Comparison of ENCODE assay signal across 8 cellular contexts in the genomic region with DNA sequence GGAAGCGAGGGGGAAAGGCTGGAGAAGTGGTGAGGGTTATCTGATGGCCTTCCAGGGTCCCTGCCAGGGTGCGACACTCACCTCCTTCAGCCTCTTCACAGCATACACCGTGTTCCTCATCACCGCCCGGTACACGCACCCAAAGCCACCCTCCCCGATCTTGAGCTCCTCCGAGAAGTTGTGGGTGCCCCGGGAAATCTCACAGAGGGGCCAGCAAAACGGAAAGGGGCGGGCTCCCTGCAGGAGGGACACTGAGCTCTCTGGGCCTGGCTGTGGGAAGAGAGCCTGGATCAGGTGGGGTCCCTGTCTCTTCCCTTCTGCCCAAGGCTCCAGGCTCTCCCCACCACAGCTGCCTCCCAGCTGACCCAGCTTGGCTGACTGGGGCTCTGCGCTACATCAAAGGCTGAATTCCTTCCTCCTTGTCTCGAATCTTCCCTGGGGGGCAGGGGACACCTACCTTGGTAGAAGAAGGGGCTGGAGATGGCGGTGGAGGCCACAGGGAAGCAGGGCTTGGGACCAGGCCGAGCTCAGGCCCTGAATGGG. TPM values are rescaled to one million over a fixed set of nuclear protein-coding genes. Genes with fewer than 3 reads are reported as not detected.
A peak's percentile ranks its signal among the peaks of the same experiment; 100 is the strongest.
DNase-seq lines count a peak whose midpoint lies in the region; ATAC-seq and TF ChIP-seq lines count a peak whose summit lies in the region.

No MANE protein-coding gene starts in this region.

- H3K9ac ChIP-seq in HUES6 (ENCODE audit: low read length) = peak overlapping the region; percentile 69
- peak overlapping the region; percentile 74 for H3K9ac ChIP-seq in mucosa of stomach (ENCODE audit: low read length)

- H3K4me3 Mint-ChIP-seq in MCF 10A (ENCODE audit: unreplicated experiment) = peak overlapping the region; percentile 84

- POLR2A ChIA-PET in AG04449 (lab: Yijun Ruan, JAX) = no interaction called here
- POLR2A ChIA-PET in MCF 10A (lab: Yijun Ruan, JAX) = interaction anchor here (0.6 to 2.3 kb wide), 6 partner anchors 9 to 55 kb away, joined by 3 to 16 read pairs (median 5); a partner anchor contains a TSS

- no peak for ATAC-seq in HG03354 (IDR thresholded peaks at IDR 0.05; ENCODE audit: poor library complexity, severe bottlenecking, unreplicated experiment)

- H3K27ac Mint-ChIP-seq in MCF 10A (ENCODE audit: low read depth, unreplicated experiment) = peak overlapping the region; percentile 95

- peaks cover 46% of the 10 kb centered on the region for H3K4me1 ChIP-seq in HUES6 (ENCODE audit: control insufficient read depth, insufficient read depth, low read length)
- H3K4me1 ChIP-seq in mucosa of stomach (ENCODE audit: control insufficient read depth, insufficient read depth, low read length) = peaks cover 13% of the 10 kb centered on the region

- DNase-seq in AG04449 (ENCODE audit: low read depth, low spot score) (no peak), MCF 10A (ENCODE audit: unreplicated experiment) (no peak), cortex of kidney (lab: John Stamatoyannopoulos, UW) (no peak), NCI-H2227 (lab: John Stamatoyannopoulos, UW; ENCODE audit: unreplicated experiment) (no peak), KG1 (lab: John Stamatoyannopoulos, UW) (no peak)

- H3K27ac ChIP-seq in HUES6 (ENCODE audit: low read depth, low read length) = no peak overlapping the region

- peaks cover 11% of the 10 kb centered on the region for H3K27me3 Mint-ChIP-seq in MCF 10A (ENCODE audit: insufficient read depth, unreplicated experiment)

- TF ChIP-seq CTCF in AG04449 (IDR thresholded peaks at IDR 0.05; ENCODE audit: insufficient read depth, low read length, missing control alignments) (no peak), MCF 10A (IDR thresholded peaks at IDR 0.05; ENCODE audit: unreplicated experiment) (no peak)

- no peaks in the 10 kb centered on the region for H3K9me3 Mint-ChIP-seq in MCF 10A (ENCODE audit: unreplicated experiment)

- H3K9me3 ChIP-seq in HUES6 (ENCODE audit: control insufficient read depth, insufficient read depth, low read depth, low read length) = peaks cover 6% of the 10 kb centered on the region; the same call in 1 of the 2 replicates
- H3K9me3 ChIP-seq in mucosa of stomach (ENCODE audit: control insufficient read depth, low read length) = no peaks in the 10 kb centered on the region

- peak overlapping the region; percentile 62 for H3K4me3 ChIP-seq in AG04449 (ENCODE audit: low read depth, low read length)
- H3K4me3 ChIP-seq in HUES6 (ENCODE audit: low read depth, low read length) = peak overlapping the region; percentile 52
- H3K4me3 ChIP-seq in mucosa of stomach (ENCODE audit: low read length) = peak overlapping the region; percentile 56

- H3K27me3 ChIP-seq in HUES6 (ENCODE audit: control insufficient read depth, insufficient read depth, low read length) (no peaks in the 10 kb centered on the region), mucosa of stomach (ENCODE audit: control insufficient read depth, insufficient read depth, low read length) (no peaks in the 10 kb centered on the region)

- H3K4me1 Mint-ChIP-seq in MCF 10A (ENCODE audit: insufficient read depth, unreplicated experiment) = no peaks in the 10 kb centered on the region

- peaks cover 19% of the 10 kb centered on the region for H3K36me3 Mint-ChIP-seq in MCF 10A (ENCODE audit: insufficient read depth, unreplicated experiment)

- H3K36me3 ChIP-seq in HUES6 (ENCODE audit: control insufficient read depth, insufficient read depth, low read length) = peaks cover 28% of the 10 kb centered on the region
- no peaks in the 10 kb centered on the region for H3K36me3 ChIP-seq in mucosa of stomach (ENCODE audit: control insufficient read depth, insufficient read depth, low read length)

- CTCF ChIA-PET in AG04449 (lab: Yijun Ruan, JAX) = no interaction called here
- CTCF ChIA-PET in MCF 10A (lab: Yijun Ruan, JAX) = interaction anchor here (0.6 to 0.8 kb wide), 5 partner anchors 46 to 436 kb away, joined by 3 read pairs; no protein-coding TSS in a partner anchor

- TSS peak; percentile 43 for BruUV-seq in MCF 10A (replicated peaks; lab: Mats Ljungman, UMichigan)

- intact Hi-C loops in MCF 10A (cut with micrococcal nuclease) = no loop called here

RNA-seq across cellular contexts. Expression of a gene that starts 1.1 kb away (rescaled TPM):
- total RNA-seq in MCF 10A (2022) = 201 and 237 TPM in 2 replicates

RNA-seq across cellular contexts. Expression of a gene that starts 46.0 kb away (rescaled TPM):
- 9.3 and 10.9 TPM in 2 replicates for total RNA-seq in MCF 10A (2022)

RNA-seq across cellular contexts. Expression of a gene that starts 47.0 kb away (rescaled TPM):
- 40.3 and 44.5 TPM in 2 replicates for total RNA-seq in MCF 10A (2022)
